Comparison of ENCODE assay signal across 14 cellular contexts in genomic region chr1:163173121-163173520, GRCh38. TPM values are rescaled to one million over a fixed set of nuclear protein-coding genes. Genes with fewer than 3 reads are reported as not detected.
A peak's percentile ranks its signal among the peaks of the same experiment; 100 is the strongest.
DNase-seq lines count a peak whose midpoint lies in the region; ATAC-seq and TF ChIP-seq lines count a peak whose summit lies in the region.
"Had no signal": no experiment of that assay in that cellular context is flagged by ENCODE, and none has a peak within 500 bp of the region (broad histone marks: within the 10 kb centered on the region; RNA-seq: fewer than 3 reads in every experiment).

No MANE protein-coding gene starts in this region.

- no peak for TF ChIP-seq POLR2A in erythroblast (IDR thresholded peaks at IDR 0.05; ENCODE audit: low read length)

- H3K4me3 ChIP-seq in choroid plexus epithelial cell (ENCODE audit: low read depth, low read length), result no peak overlapping the region
- H3K4me3 ChIP-seq in muscle layer of duodenum (ENCODE audit: low read depth in 1 of 2, low read length in 2 of 2), result no peak overlapping the region
- H3K4me3 ChIP-seq: PC-9 had no signal

- DNase-seq in A172 (ENCODE audit: low spot score), result peak; percentile 42
- DNase-seq in HT1080 (ENCODE audit: low read depth), result peak; percentile 33
- DNase-seq in choroid plexus epithelial cell (ENCODE audit: low read depth), result peak; percentile 28
- DNase-seq in erythroblast (lab: John Stamatoyannopoulos, UW), result no peak
- DNase-seq in omental fat pad (ENCODE audit: low spot score), result no peak
- no peak for DNase-seq in NCI-H82 treated with DMSO at 0.1 percent for 48 hours (lab: John Stamatoyannopoulos, UW; ENCODE audit: unreplicated experiment)
- DNase-seq in NCI-H748 (lab: John Stamatoyannopoulos, UW; ENCODE audit: unreplicated experiment), result no peak
- DNase-seq: activated effector memory CD4-positive, alpha-beta T cell treated with Interleukin-2 at 50 U/mL for 16 hours; effector memory CD4-positive, alpha-beta T cell; H9; KBM-7; NCI-H446; PC-9 had no signal

- H3K27ac ChIP-seq in muscle layer of duodenum (ENCODE audit: low read length), result peak overlapping the region; percentile 7
- H3K27ac ChIP-seq: PC-9 had no signal

- no peak for TF ChIP-seq CTCF in choroid plexus epithelial cell (conservative IDR thresholded peaks at IDR 0.05; ENCODE audit: low read depth, low read length)
- no peak for TF ChIP-seq CTCF in omental fat pad (IDR thresholded peaks at IDR 0.05)

- no peaks in the 10 kb centered on the region for H3K27me3 ChIP-seq in muscle layer of duodenum (ENCODE audit: low read depth, low read length)

- peaks cover 0 to 30% of the 10 kb centered on the region in 2 donors for H3K4me1 ChIP-seq in muscle layer of duodenum (ENCODE audit: control insufficient read depth in 1 of 2, insufficient read depth in 2 of 2, low read length in 2 of 2)

- H3K36me3 ChIP-seq in muscle layer of duodenum (ENCODE audit: control insufficient read depth in 1 of 2, insufficient read depth in 2 of 2, low read length in 2 of 2), result no peaks in the 10 kb centered on the region

- no peak for ATAC-seq in omental fat pad (ENCODE audit: low FRiP score)

- H3K9me3 ChIP-seq in muscle layer of duodenum (ENCODE audit: control insufficient read depth in 1 of 2, low read length in 2 of 2), result no peaks in the 10 kb centered on the region

RNA-seq across cellular contexts. Expression of gene RGS5, which starts 29.6 kb away (rescaled TPM):
- 22.5 and 29.6 TPM in 2 replicates for total RNA-seq in A172 (2014; rRNA removed; shearing (Covaris generic))
- total RNA-seq in HT1080 (2014; rRNA removed; shearing (Covaris generic)), result 1.8 and 8.6 TPM in 2 replicates
- polyA plus RNA-seq in HT1080 (2015; cell fraction: cytosol; rRNA removed), result 5.7 and 6.2 TPM in 2 replicates
- 5.4 and 7.2 TPM in 2 replicates for polyA plus RNA-seq in HT1080 (2015; cell fraction: nucleus; rRNA removed)
- 100 to 1,000 TPM in 2 of 4 donors, 10 to 100 TPM in 2; 57.2 to 174 (median 91.8) TPM for total RNA-seq in omental fat pad

Comparison
In these comparisons a context has a peak if more than half of its experiments do, and no peak if none do; other contexts are left out.
1. DNase-seq: peak in A172 (single experiment), HT1080 (single experiment) and choroid plexus epithelial cell (single experiment); none in erythroblast (0 of 2), omental fat pad (single experiment), NCI-H82 treated with DMSO at 0.1 percent for 48 hours (single experiment) and NCI-H748 (single experiment).